ENCODE assay signal across 9 cellular contexts in the genomic region with DNA sequence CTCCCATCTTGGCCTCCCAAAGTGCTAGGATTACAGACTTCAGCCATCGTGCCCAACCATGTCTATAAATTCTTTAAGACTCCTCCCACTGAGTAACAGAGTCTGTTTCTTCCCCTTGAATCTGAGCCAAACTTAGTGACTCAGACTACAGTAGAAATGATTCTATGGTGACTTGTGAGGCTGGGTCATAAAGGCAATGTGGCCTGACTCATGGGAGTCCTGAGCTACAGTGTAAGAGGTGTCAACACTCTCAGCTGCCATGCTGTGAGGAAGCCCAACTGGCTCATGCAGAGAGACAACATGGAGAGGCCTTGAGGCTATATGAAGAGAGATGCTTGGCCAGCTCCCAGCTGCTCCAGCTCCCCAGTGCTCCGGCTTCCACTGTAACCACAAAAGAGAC. TPM values are rescaled to one million over a fixed set of nuclear protein-coding genes. Genes with fewer than 3 reads are reported as not detected.
DNase-seq lines count a peak whose midpoint lies in the region; ATAC-seq and TF ChIP-seq lines count a peak whose summit lies in the region.
"Had no signal": no experiment of that assay in that cellular context is flagged by ENCODE, and none has a peak within 500 bp of the region (broad histone marks: within the 10 kb centered on the region; RNA-seq: fewer than 3 reads in every experiment).

No MANE protein-coding gene starts in this region.

- DNase-seq in GDM1 (lab: John Stamatoyannopoulos, UW) (peak; percentile 31), MV-4-11 (lab: John Stamatoyannopoulos, UW) (peak; percentile 86), astrocyte of the spinal cord (ENCODE audit: low read depth, low spot score) (peak; percentile 84), renal cortical epithelial cell (ENCODE audit: low read depth) (peak; percentile 90), NCI-H146 treated with DMSO at 0.1 percent for 48 hours (lab: John Stamatoyannopoulos, UW; ENCODE audit: unreplicated experiment) (no peak), NCI-H345 (lab: John Stamatoyannopoulos, UW) (no peak), GM19240 (ENCODE audit: insufficient read length, low spot score) (no peak)
- DNase-seq: gastrocnemius medialis had no signal

- ATAC-seq in GM18907 (IDR thresholded peaks at IDR 0.05; ENCODE audit: unreplicated experiment) = no peak
- ATAC-seq: gastrocnemius medialis had no signal

- TF ChIP-seq CTCF in astrocyte of the spinal cord (IDR thresholded peaks at IDR 0.05; ENCODE audit: low read depth, low read length) = no peak

- H3K4me3 ChIP-seq in astrocyte of the spinal cord (ENCODE audit: low read depth, low read length) = no peak overlapping the region
- H3K4me3 ChIP-seq: gastrocnemius medialis had no signal

- in situ Hi-C loops in astrocyte of the spinal cord (cut with HindIII; ENCODE audit: low sequenced_read_pairs) = no loop called here

RNA-seq across cellular contexts. Expression of gene NRSN2, which starts 5.2 kb away (rescaled TPM):
- total RNA-seq in renal cortical epithelial cell = 23.8 and 77.9 TPM in 2 replicates

RNA-seq across cellular contexts. Expression of gene SOX12, which starts 16.3 kb away (rescaled TPM):
- 2.6 and 12.7 TPM in 2 replicates for total RNA-seq in renal cortical epithelial cell

RNA-seq across cellular contexts. Expression of gene TRIB3, which starts 38.9 kb away (rescaled TPM):
- 22.0 and 114 TPM in 2 replicates for total RNA-seq in renal cortical epithelial cell

RNA-seq across cellular contexts. Expression of gene ZCCHC3, which starts 44.3 kb away (rescaled TPM):
- total RNA-seq in renal cortical epithelial cell = 6.6 and 14.4 TPM in 2 replicates

RNA-seq across cellular contexts. Expression of gene C20orf96, which starts 51.1 kb away (rescaled TPM):
- total RNA-seq in renal cortical epithelial cell = 1.9 and 8.5 TPM in 2 replicates

Comparison
In these comparisons a context has a peak if more than half of its experiments do, and no peak if none do; other contexts are left out.
1. DNase-seq: peak in GDM1 (single experiment), MV-4-11 (single experiment), astrocyte of the spinal cord (single experiment) and renal cortical epithelial cell (single experiment); none in NCI-H146 treated with DMSO at 0.1 percent for 48 hours (single experiment), NCI-H345 (single experiment) and GM19240 (single experiment).